ENCODE assay signal across 1 cellular context in genomic region chr9:37329576-37329975, GRCh38.
TF ChIP-seq lines count a peak whose summit lies in the region.

No MANE protein-coding gene starts in this region.

TF ChIP-seq in GM12878, 131 proteins besides CTCF, POLR2A, EP300 and RAD21 (continued from another document):
- TF ChIP-seq NKRF (conservative IDR thresholded peaks at IDR 0.05) (no peak), ZNF592 (IDR thresholded peaks at IDR 0.05) (no peak), ZNF24 (IDR thresholded peaks at IDR 0.05) (no peak), SMC3 (IDR thresholded peaks at IDR 0.05; ENCODE audit: borderline replicate concordance, low read length) (peak; percentile 55; the same call in 1 of the 2 replicates), FOXM1 (IDR thresholded peaks at IDR 0.05; ENCODE audit: low read depth, low read length) (peak; percentile 30; the same call in 1 of the 2 replicates), CREM (IDR thresholded peaks at IDR 0.05; ENCODE audit: low read depth) (no peak), PKNOX1 (IDR thresholded peaks at IDR 0.05) (peak; percentile 44; the same call in 1 of the 2 replicates), BCL3 (IDR thresholded peaks at IDR 0.05; ENCODE audit: borderline replicate concordance, insufficient read depth, low read depth, low read length, poor library complexity, severe bottlenecking) (no peak), NR2C1 (IDR thresholded peaks at IDR 0.05) (no peak)
